Comparison of ENCODE assay signal across 17 cellular contexts in genomic region chr7:44447874-44448425, GRCh38.
"Had no signal": no experiment of that assay in that cellular context is flagged by ENCODE, and none has a peak within 500 bp of the region (broad histone marks: within the 10 kb centered on the region; RNA-seq: fewer than 3 reads in every experiment).

No MANE protein-coding gene starts in this region.

- H3K27me3 ChIP-seq: body of pancreas, pancreas, transverse colon, vagina had no signal

- H3K4me1 ChIP-seq: body of pancreas, pancreas had no signal

- ATAC-seq: body of pancreas; left lobe of liver; pancreas; stimulated activated memory B cell treated with anti-CD40 and anti-IgM and Interleukin-4, amounts not matched to agents 10 μg/mL and 1 μg/mL and 100 μg/mL, for 72 hours had no signal

- H3K27me3 Mint-ChIP-seq: activated CD4-positive, alpha-beta T cell treated with anti-CD3 and anti-CD28 coated beads, Interleukin-2, amount 10 ng/mL, durations not matched to agents 7 days and 5 days; activated naive CD4-positive, alpha-beta T cell treated with anti-CD3 and anti-CD28 coated beads, Interleukin-2, amount 50 U/mL, for 24 hours; naive B cell; stimulated activated memory B cell treated with anti-CD40 and anti-IgM and Interleukin-4, amounts not matched to agents 10 μg/mL and 1 μg/mL and 100 μg/mL, for 72 hours had no signal

- H3K9me3 Mint-ChIP-seq: activated naive CD4-positive, alpha-beta T cell treated with anti-CD3 and anti-CD28 coated beads, Interleukin-2, amount 50 U/mL, for 24 hours; activated T-helper 2 cell treated with anti-CD3 and anti-CD28 coated beads, Interferon-gamma antibody, Interleukin-2, Interleukin-4, amounts not matched to agents 10 μg/mL and 5 μg/mL and 100 μg/mL, durations not matched to agents 14 hours and 24 hours and 36 hours; naive B cell; stimulated activated memory B cell treated with anti-CD40 and anti-IgM and Interleukin-4, amounts not matched to agents 10 μg/mL and 1 μg/mL and 100 μg/mL, for 72 hours had no signal

- H3K27ac ChIP-seq: body of pancreas, pancreas, transverse colon, vagina had no signal

- H3K4me3 ChIP-seq: body of pancreas, pancreas, transverse colon, vagina had no signal

- DNase-seq: activated CD4-positive, alpha-beta T cell treated with anti-CD3 and anti-CD28 coated beads, Interleukin-2, amount 10 ng/mL, durations not matched to agents 7 days and 5 days; activated CD4-positive, CD25-positive, alpha-beta regulatory T cell; activated T-cell treated with anti-CD3 and anti-CD28 coated beads for 4 hours; amygdala; body of pancreas; erythroblast; naive B cell; pancreas; stimulated activated CD4-positive, alpha-beta T cell treated with anti-CD3 and anti-CD28 coated beads, Interleukin-2, amount 100 ng/mL, for 48 hours; SW 1271; transverse colon had no signal

- H3K4me3 Mint-ChIP-seq: activated CD4-positive, alpha-beta T cell treated with anti-CD3 and anti-CD28 coated beads, Interleukin-2, amount 10 ng/mL, durations not matched to agents 7 days and 5 days; stimulated activated memory B cell treated with anti-CD40 and anti-IgM and Interleukin-4, amounts not matched to agents 10 μg/mL and 1 μg/mL and 100 μg/mL, for 72 hours; T-helper 2 cell treated with Interferon-gamma antibody and Interleukin-4, amounts not matched to agents 5 μg/mL and 100 μg/mL, for 36 hours had no signal

- H3K9me3 ChIP-seq: body of pancreas, pancreas, transverse colon, vagina had no signal

- H3K27ac Mint-ChIP-seq: activated CD4-positive, alpha-beta T cell treated with anti-CD3 and anti-CD28 coated beads, Interleukin-2, amount 10 ng/mL, durations not matched to agents 7 days and 5 days had no signal
